Comparison of ENCODE assay signal across 38 cellular contexts in the genomic region with DNA sequence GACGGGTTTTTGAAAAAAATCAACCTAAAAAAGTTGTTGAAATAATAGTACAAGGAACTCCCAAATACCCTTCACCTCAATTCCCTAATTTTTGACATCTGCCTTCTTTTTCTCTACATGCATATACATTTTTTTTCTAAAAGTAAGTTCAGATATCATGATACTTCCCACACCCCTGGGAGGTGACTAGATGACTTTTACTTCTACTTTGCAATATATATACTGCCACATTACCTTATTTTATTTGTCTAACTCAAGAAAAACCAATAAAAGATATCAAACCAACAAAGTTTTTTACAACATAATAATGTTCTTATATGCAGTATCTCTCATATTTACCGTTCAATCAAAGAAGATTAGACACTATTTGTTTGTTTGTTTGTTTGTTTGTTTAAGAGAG. TPM values are rescaled to one million over a fixed set of nuclear protein-coding genes. Genes with fewer than 3 reads are reported as not detected.
"Had no signal": no experiment of that assay in that cellular context is flagged by ENCODE, and none has a peak within 500 bp of the region (broad histone marks: within the 10 kb centered on the region; RNA-seq: fewer than 3 reads in every experiment).

No MANE protein-coding gene starts in this region.

- H3K27me3 ChIP-seq: esophagus muscularis mucosa, gastroesophageal sphincter, heart right ventricle had no signal

- ATAC-seq: activated CD4-positive, alpha-beta T cell treated with anti-CD3 and anti-CD28 coated beads for 36 hours; activated CD8-positive, alpha-beta memory T cell treated with anti-CD3 and anti-CD28 coated beads, Interleukin-2, amount 10 ng/mL, durations not matched to agents 7 days and 5 days; activated CD8-positive, alpha-beta T cell treated with anti-CD3 and anti-CD28 coated beads, Interleukin-2, amount 10 ng/mL, durations not matched to agents 7 days and 5 days; activated T-helper 17 cell treated with anti-CD3 and anti-CD28 coated beads, Interleukin-2, amount 50 U/mL, for 72 hours; gastroesophageal sphincter; heart right ventricle; T-helper 17 cell had no signal

- H3K36me3 Mint-ChIP-seq: activated CD4-positive, alpha-beta memory T cell treated with anti-CD3 and anti-CD28 coated beads for 36 hours; activated CD8-positive, alpha-beta memory T cell treated with anti-CD3 and anti-CD28 coated beads, Interleukin-2, amount 10 ng/mL, durations not matched to agents 7 days and 5 days; activated naive CD8-positive, alpha-beta T cell had no signal

- H3K4me1 ChIP-seq: esophagus muscularis mucosa, gastroesophageal sphincter had no signal

- H3K27me3 Mint-ChIP-seq: activated CD4-positive, alpha-beta T cell treated with anti-CD3 and anti-CD28 coated beads for 36 hours; activated naive CD8-positive, alpha-beta T cell had no signal

- FAIRE-seq: astrocyte, colon, endometrium had no signal

- H3K36me3 ChIP-seq: WERI-Rb-1 had no signal

- H3K4me3 ChIP-seq: esophagus muscularis mucosa, gastroesophageal sphincter, heart right ventricle had no signal

- H3K4me3 Mint-ChIP-seq: activated CD4-positive, alpha-beta memory T cell treated with anti-CD3 and anti-CD28 coated beads for 36 hours; activated CD4-positive, alpha-beta T cell treated with anti-CD3 and anti-CD28 coated beads for 36 hours; activated CD4-positive, alpha-beta T cell treated with anti-CD3 and anti-CD28 coated beads, Interleukin-2, amount 10 ng/mL, durations not matched to agents 24 days and 14 days; activated CD8-positive, alpha-beta memory T cell treated with anti-CD3 and anti-CD28 coated beads, Interleukin-2, amount 10 ng/mL, durations not matched to agents 7 days and 5 days; activated CD8-positive, alpha-beta T cell treated with anti-CD3 and anti-CD28 coated beads, Interleukin-2, amount 10 ng/mL, durations not matched to agents 7 days and 5 days; activated naive CD8-positive, alpha-beta T cell; activated T-helper 17 cell treated with anti-CD3 and anti-CD28 coated beads, Interleukin-2, amount 50 U/mL, for 72 hours; T-helper 17 cell; T-helper 2 cell treated with Interferon-gamma antibody and Interleukin-4, amounts not matched to agents 5 μg/mL and 100 μg/mL, for 36 hours had no signal

- H3K27ac Mint-ChIP-seq: activated CD4-positive, alpha-beta memory T cell treated with anti-CD3 and anti-CD28 coated beads for 36 hours; activated CD4-positive, alpha-beta T cell treated with anti-CD3 and anti-CD28 coated beads for 36 hours; activated CD4-positive, alpha-beta T cell treated with anti-CD3 and anti-CD28 coated beads, Interleukin-2, amount 10 ng/mL, durations not matched to agents 24 days and 14 days; activated CD8-positive, alpha-beta memory T cell treated with anti-CD3 and anti-CD28 coated beads, Interleukin-2, amount 10 ng/mL, durations not matched to agents 7 days and 5 days; activated CD8-positive, alpha-beta T cell treated with anti-CD3 and anti-CD28 coated beads, Interleukin-2, amount 10 ng/mL, durations not matched to agents 7 days and 5 days; activated naive CD8-positive, alpha-beta T cell; activated T-helper 17 cell treated with anti-CD3 and anti-CD28 coated beads, Interleukin-2, amount 50 U/mL, for 72 hours; T-helper 17 cell; T-helper 2 cell treated with Interferon-gamma antibody and Interleukin-4, amounts not matched to agents 5 μg/mL and 100 μg/mL, for 36 hours had no signal

- H3K9me3 Mint-ChIP-seq: activated CD4-positive, alpha-beta memory T cell treated with anti-CD3 and anti-CD28 coated beads for 36 hours; activated CD4-positive, alpha-beta T cell treated with anti-CD3 and anti-CD28 coated beads, Interleukin-2, amount 10 ng/mL, durations not matched to agents 24 days and 14 days; activated T-helper 17 cell treated with anti-CD3 and anti-CD28 coated beads, Interleukin-2, amount 50 U/mL, for 72 hours; T-helper 2 cell treated with Interferon-gamma antibody and Interleukin-4, amounts not matched to agents 5 μg/mL and 100 μg/mL, for 36 hours had no signal

- H3K27ac ChIP-seq: esophagus muscularis mucosa, gastroesophageal sphincter, heart right ventricle, WERI-Rb-1 had no signal

- H3K9me3 ChIP-seq: esophagus muscularis mucosa, gastroesophageal sphincter, heart right ventricle had no signal

- H3K4me1 Mint-ChIP-seq: activated CD4-positive, alpha-beta T cell treated with anti-CD3 and anti-CD28 coated beads for 36 hours; activated CD4-positive, alpha-beta T cell treated with anti-CD3 and anti-CD28 coated beads, Interleukin-2, amount 10 ng/mL, durations not matched to agents 24 days and 14 days; activated CD8-positive, alpha-beta memory T cell treated with anti-CD3 and anti-CD28 coated beads, Interleukin-2, amount 10 ng/mL, durations not matched to agents 7 days and 5 days; activated T-helper 17 cell treated with anti-CD3 and anti-CD28 coated beads, Interleukin-2, amount 50 U/mL, for 72 hours had no signal

- DNase-seq: activated CD4-positive, alpha-beta memory T cell treated with anti-CD3 and anti-CD28 coated beads for 36 hours; activated CD4-positive, alpha-beta T cell treated with anti-CD3 and anti-CD28 coated beads for 36 hours; activated CD4-positive, alpha-beta T cell treated with anti-CD3 and anti-CD28 coated beads, Interleukin-2, amount 10 ng/mL, durations not matched to agents 24 days and 14 days; activated CD4-positive, CD25-positive, alpha-beta regulatory T cell; activated CD4-positive, CD25-positive, alpha-beta regulatory T cell treated with anti-CD3 and anti-CD28 coated beads, Interleukin-2, amount 50 U/mL, for 72 hours; activated CD8-positive, alpha-beta memory T cell treated with anti-CD3 and anti-CD28 coated beads, Interleukin-2, amount 10 ng/mL, durations not matched to agents 7 days and 5 days; activated CD8-positive, alpha-beta memory T cell treated with anti-CD3 and anti-CD28 coated beads, Interleukin-2, amount 50 U/mL, for 4 hours; activated CD8-positive, alpha-beta T cell treated with anti-CD3 and anti-CD28 coated beads, Interleukin-2, amount 10 ng/mL, durations not matched to agents 7 days and 5 days; activated effector memory CD4-positive, alpha-beta T cell treated with Interleukin-2 at 50 U/mL for 16 hours; activated gamma-delta T cell treated with Interleukin-2 at 50 U/mL for 16 hours; activated naive CD4-positive, alpha-beta T cell treated with anti-CD3 and anti-CD28 coated beads, Interleukin-2, amount 50 U/mL, for 16 hours; activated naive CD4-positive, alpha-beta T cell treated with Interleukin-2 at 50 U/mL for 16 hours; activated T-cell treated with anti-CD3 and anti-CD28 coated beads, Interleukin-2, amount 50 U/mL, for 1 hour; amniotic stem cell; anterior cingulate cortex; caudate nucleus; effector CD8-positive, alpha-beta T cell; erythroblast; foreskin melanocyte; heart right ventricle; T-helper 1 cell; T-helper 17 cell; T1000; WERI-Rb-1 had no signal

RNA-seq across cellular contexts. Expression of a gene that starts 31.1 kb away (rescaled TPM):
- total RNA-seq: activated CD4-positive, alpha-beta memory T cell treated with anti-CD3 and anti-CD28 coated beads for 36 hours; activated CD4-positive, alpha-beta T cell treated with anti-CD3 and anti-CD28 coated beads for 36 hours; activated CD4-positive, alpha-beta T cell treated with anti-CD3 and anti-CD28 coated beads, Interleukin-2, amount 10 ng/mL, durations not matched to agents 24 days and 14 days; activated T-helper 17 cell treated with anti-CD3 and anti-CD28 coated beads, Interleukin-2, amount 50 U/mL, for 72 hours; fibroblast of lung had no signal

RNA-seq across cellular contexts. Expression of a gene that starts 52.0 kb away (rescaled TPM):
- total RNA-seq: activated CD4-positive, alpha-beta memory T cell treated with anti-CD3 and anti-CD28 coated beads for 36 hours; activated CD4-positive, alpha-beta T cell treated with anti-CD3 and anti-CD28 coated beads for 36 hours; activated CD4-positive, alpha-beta T cell treated with anti-CD3 and anti-CD28 coated beads, Interleukin-2, amount 10 ng/mL, durations not matched to agents 24 days and 14 days; activated CD8-positive, alpha-beta memory T cell treated with anti-CD3 and anti-CD28 coated beads for 36 hours; activated CD8-positive, alpha-beta memory T cell treated with anti-CD3 and anti-CD28 coated beads, Interleukin-2, amount 10 ng/mL, durations not matched to agents 7 days and 5 days; activated CD8-positive, alpha-beta T cell treated with anti-CD3 and anti-CD28 coated beads, Interleukin-2, amount 10 ng/mL, durations not matched to agents 7 days and 5 days; astrocyte; chondrocyte; dermis microvascular lymphatic vessel endothelial cell; esophagus muscularis mucosa; fibroblast of lung; fibroblast of villous mesenchyme; gastroesophageal sphincter; T-helper 17 cell had no signal
- polyA plus RNA-seq: adipose tissue, fibroblast of lung had no signal
